In genomic region chr17:63998721-63999679, GRCh38 we compare ENCODE assay signal across 1 cellular context.
TF ChIP-seq lines count a peak whose summit lies in the region.

No MANE protein-coding gene starts in this region.

TF ChIP-seq in HepG2, 621 proteins besides CTCF, POLR2A, EP300 and RAD21:
- TF ChIP-seq ZNF563 (CRISPR knock-in tag; IDR thresholded peaks at IDR 0.05) (no peak), SSRP1 (CRISPR knock-in tag; IDR thresholded peaks at IDR 0.05) (no peak), E2F2 (CRISPR knock-in tag; IDR thresholded peaks at IDR 0.05; ENCODE audit: borderline replicate concordance) (no peak), SALL1 (CRISPR knock-in tag; IDR thresholded peaks at IDR 0.05) (peak; percentile 36; the same call in 1 of the 2 replicates), ZNF883 (CRISPR knock-in tag; IDR thresholded peaks at IDR 0.05; ENCODE audit: not compliant biosample characterization) (no peak), ZNF672 (CRISPR knock-in tag; IDR thresholded peaks at IDR 0.05) (no peak), CREB1 (IDR thresholded peaks at IDR 0.05) (no peak), CREB1 (CRISPR knock-in tag; IDR thresholded peaks at IDR 0.05) (no peak), SP4 (CRISPR knock-in tag; IDR thresholded peaks at IDR 0.05) (0 out of 2 replicates have a peak, but pooled peaks have one; percentile 29), ZBTB44 (CRISPR knock-in tag; IDR thresholded peaks at IDR 0.05) (no peak), ZNF570 (CRISPR knock-in tag; IDR thresholded peaks at IDR 0.05; ENCODE audit: borderline replicate concordance) (no peak), SNAPC5 (CRISPR knock-in tag; IDR thresholded peaks at IDR 0.05; ENCODE audit: borderline replicate concordance) (no peak)
TF ChIP-seq in HepG2: peak in this region for 2.
